1 cellular context compared by ENCODE assay signal in genomic region chr2:38875576-38876367, GRCh38.
TF ChIP-seq lines count a peak whose summit lies in the region.

Gene DHX57, minus strand, starts transcription at chr2:38875934. Its CDS starts 7,529 bp downstream, at chr2:38868405.
Gene MORN2, plus strand, starts transcription at chr2:38875976.

TF ChIP-seq in GM12878, 131 proteins besides CTCF, POLR2A, EP300 and RAD21 (continued from another document):
- TF ChIP-seq ZBTB33 (IDR thresholded peaks at IDR 0.05) = no peak
- peak; percentile 78 for TF ChIP-seq SP1 (IDR thresholded peaks at IDR 0.05; ENCODE audit: low read depth, low read length)
- no peak for TF ChIP-seq ZSCAN29 (IDR thresholded peaks at IDR 0.05)
- TF ChIP-seq MLLT1 (IDR thresholded peaks at IDR 0.05) = peak; percentile 50
- TF ChIP-seq RELB (IDR thresholded peaks at IDR 0.05; ENCODE audit: low read depth) = peak; percentile 79
- no peak for TF ChIP-seq EZH2 (IDR thresholded peaks at IDR 0.05; ENCODE audit: borderline replicate concordance, control insufficient read depth, low read depth, low read length)
- TF ChIP-seq SUZ12 (IDR thresholded peaks at IDR 0.05; ENCODE audit: unreplicated experiment) = no peak
- peak; percentile 94 for TF ChIP-seq ATF7 (IDR thresholded peaks at IDR 0.05; ENCODE audit: low read depth)
- peak; percentile 97 for TF ChIP-seq KLF5 (IDR thresholded peaks at IDR 0.05; ENCODE audit: partially characterized antibody)
- peak; percentile 87; the same call in 1 of the 2 replicates for TF ChIP-seq JUND (IDR thresholded peaks at IDR 0.05; ENCODE audit: low read depth, low read length)
- peak; percentile 15; the same call in 1 of the 2 replicates for TF ChIP-seq ELK1 (IDR thresholded peaks at IDR 0.05; ENCODE audit: low read depth, low read length)
- no peak for TF ChIP-seq SKIL (IDR thresholded peaks at IDR 0.05; ENCODE audit: low read depth, poor library complexity, severe bottlenecking)
- TF ChIP-seq E2F8 (IDR thresholded peaks at IDR 0.05; ENCODE audit: low read depth, partially characterized antibody) = no peak
- TF ChIP-seq RB1 (IDR thresholded peaks at IDR 0.05; ENCODE audit: borderline replicate concordance) = 0 out of 2 replicates have a peak, but pooled peaks have one; percentile 57
- 0 out of 2 replicates have a peak, but pooled peaks have one; percentile 14 for TF ChIP-seq BRCA1 (IDR thresholded peaks at IDR 0.05; ENCODE audit: low read depth, low read length)
- no peak; the same call in 1 of the 2 replicates for TF ChIP-seq TAF1 (IDR thresholded peaks at IDR 0.05; ENCODE audit: borderline replicate concordance, low read depth, low read length)
- TF ChIP-seq NKRF (conservative IDR thresholded peaks at IDR 0.05) = peak; percentile 83; the same call in 1 of the 2 replicates
- no peak for TF ChIP-seq TCF7 (IDR thresholded peaks at IDR 0.05; ENCODE audit: borderline replicate concordance)
- no peak for TF ChIP-seq BACH1 (IDR thresholded peaks at IDR 0.05; ENCODE audit: borderline replicate concordance)
- TF ChIP-seq RFX5 (IDR thresholded peaks at IDR 0.05; ENCODE audit: low read depth, low read length) = no peak
- TF ChIP-seq SIN3A (IDR thresholded peaks at IDR 0.05; ENCODE audit: low read depth, low read length) = peak; percentile 90
- TF ChIP-seq TBL1XR1 (IDR thresholded peaks at IDR 0.05; ENCODE audit: low read depth, low read length) = peak; percentile 71; the same call in 1 of the 2 replicates
- no peak for TF ChIP-seq PRDM15 (CRISPR knock-in tag; IDR thresholded peaks at IDR 0.05)
- no peak for TF ChIP-seq USF2 (IDR thresholded peaks at IDR 0.05; ENCODE audit: borderline replicate concordance, low read depth, low read length)
- TF ChIP-seq FOXM1 (IDR thresholded peaks at IDR 0.05; ENCODE audit: low read depth, low read length) = no peak
- TF ChIP-seq IKZF1 (conservative IDR thresholded peaks at IDR 0.05) = peak; percentile 69
- TF ChIP-seq SRF (IDR thresholded peaks at IDR 0.05; ENCODE audit: low read depth in 2 of 2, low read length in 2 of 2) = 0 out of 4 replicates have a peak, but pooled peaks of 1 of the 2 experiments have one; percentile 5
- TF ChIP-seq NR2C2 (IDR thresholded peaks at IDR 0.05; ENCODE audit: borderline replicate concordance, control insufficient read depth, insufficient read length, low read depth) = peak; percentile 90
- peak; percentile 31; the same call in 1 of the 2 replicates for TF ChIP-seq SMAD5 (IDR thresholded peaks at IDR 0.05; ENCODE audit: low read depth)
- TF ChIP-seq IRF4 (IDR thresholded peaks at IDR 0.05; ENCODE audit: low read depth, low read length) = peak; percentile 39; the same call in 1 of the 2 replicates
- peak; percentile 63; the same call in 1 of the 2 replicates for TF ChIP-seq ZNF207 (IDR thresholded peaks at IDR 0.05; ENCODE audit: borderline replicate concordance)
- TF ChIP-seq RUNX3 (IDR thresholded peaks at IDR 0.05; ENCODE audit: low read length) = peak; percentile 76
- 0 out of 2 replicates have a peak, but pooled peaks have one; percentile 40 for TF ChIP-seq POLR2AphosphoS5 (IDR thresholded peaks at IDR 0.05; ENCODE audit: low read length)
- peak; percentile 98 for TF ChIP-seq NR2C1 (IDR thresholded peaks at IDR 0.05)
- TF ChIP-seq RELA (IDR thresholded peaks at IDR 0.05; ENCODE audit: borderline replicate concordance, partially characterized antibody) = peak; percentile 49
- no peak for TF ChIP-seq KDM1A (IDR thresholded peaks at IDR 0.05; ENCODE audit: borderline replicate concordance)
- peak; percentile 95 for TF ChIP-seq FOXK2 (IDR thresholded peaks at IDR 0.05)
- TF ChIP-seq ZNF384 (IDR thresholded peaks at IDR 0.05; ENCODE audit: borderline replicate concordance, low read depth, low read length) = no peak
- peak; percentile 58 for TF ChIP-seq HCFC1 (IDR thresholded peaks at IDR 0.05; ENCODE audit: low read length)
- peak; percentile 25 for TF ChIP-seq SIX5 (IDR thresholded peaks at IDR 0.05; ENCODE audit: low read depth, low read length, severe bottlenecking)
